In genomic region chr2:105235388-105236059, GRCh38 we compare ENCODE assay signal across 8 cellular contexts. TPM values are rescaled to one million over a fixed set of nuclear protein-coding genes. Genes with fewer than 3 reads are reported as not detected.
DNase-seq lines count a peak whose midpoint lies in the region; ATAC-seq, FAIRE-seq and TF ChIP-seq lines count a peak whose summit lies in the region.

No MANE protein-coding gene starts in this region.

- ATAC-seq in GM19397 (IDR thresholded peaks at IDR 0.05; ENCODE audit: unreplicated experiment), result peak; percentile 63
- ATAC-seq in natural killer cell, result peak in 2 of 3 donors; percentile 46 to 64
- peak; percentile 78 for ATAC-seq in stimulated activated memory B cell treated with anti-CD40 and anti-IgM and Interleukin-4, amounts not matched to agents 10 μg/mL and 1 μg/mL and 100 μg/mL, for 72 hours

- H3K36me3 ChIP-seq in OCI-LY3 (replicated peaks; ENCODE audit: low read depth, low read length) (no peaks in the 10 kb centered on the region), esophagus squamous epithelium (no peaks in the 10 kb centered on the region)

- TF ChIP-seq POLR2A in esophagus squamous epithelium (IDR thresholded peaks at IDR 0.05), result no peak

- H3K4me1 Mint-ChIP-seq in natural killer cell, result peaks cover 6 to 11% of the 10 kb centered on the region in 2 donors
- peaks cover 27% of the 10 kb centered on the region for H3K4me1 Mint-ChIP-seq in stimulated activated memory B cell treated with anti-CD40 and anti-IgM and Interleukin-4, amounts not matched to agents 10 μg/mL and 1 μg/mL and 100 μg/mL, for 72 hours

- no peaks in the 10 kb centered on the region for H4K20me1 ChIP-seq in OCI-LY3 (ENCODE audit: insufficient read depth, low read length)

- H3K4me3 ChIP-seq in OCI-LY3 (ENCODE audit: low read length) (no peak overlapping the region), esophagus squamous epithelium (no peak overlapping the region)

- H3K9ac ChIP-seq in OCI-LY3 (ENCODE audit: low read length), result no peak overlapping the region

- H3K27ac ChIP-seq in C4-2B, result no peak overlapping the region
- no peak overlapping the region for H3K27ac ChIP-seq in OCI-LY3 (ENCODE audit: low read length)
- H3K27ac ChIP-seq in esophagus squamous epithelium, result no peak overlapping the region

- no peaks in the 10 kb centered on the region for H3K79me2 ChIP-seq in OCI-LY3 (ENCODE audit: low read length)

- no peak overlapping the region for H3K4me3 Mint-ChIP-seq in natural killer cell
- no peak overlapping the region for H3K4me3 Mint-ChIP-seq in stimulated activated memory B cell treated with anti-CD40 and anti-IgM and Interleukin-4, amounts not matched to agents 10 μg/mL and 1 μg/mL and 100 μg/mL, for 72 hours

- H2AFZ ChIP-seq in OCI-LY3 (ENCODE audit: low read depth, low read length), result 0 out of 2 replicates have a peak overlapping the region, but pooled peaks have one; percentile 12

- peaks cover 3 to 29% of the 10 kb centered on the region in 2 donors for H3K27me3 Mint-ChIP-seq in natural killer cell (ENCODE audit: low read depth in 2 of 2)
- H3K27me3 Mint-ChIP-seq in stimulated activated memory B cell treated with anti-CD40 and anti-IgM and Interleukin-4, amounts not matched to agents 10 μg/mL and 1 μg/mL and 100 μg/mL, for 72 hours, result no peaks in the 10 kb centered on the region

- WGBS in esophagus squamous epithelium, 2 donors, result 8 to 16% methylated on average over 11 to 12 of the region's 12 CpGs

- no peaks in the 10 kb centered on the region for H3K9me3 ChIP-seq in OCI-LY3 (ENCODE audit: insufficient read depth, low read length)
- H3K9me3 ChIP-seq in esophagus squamous epithelium, result no peaks in the 10 kb centered on the region

- no peaks in the 10 kb centered on the region for H3K9me3 Mint-ChIP-seq in natural killer cell
- H3K9me3 Mint-ChIP-seq in stimulated activated memory B cell treated with anti-CD40 and anti-IgM and Interleukin-4, amounts not matched to agents 10 μg/mL and 1 μg/mL and 100 μg/mL, for 72 hours, result no peaks in the 10 kb centered on the region

- no peak overlapping the region for H3K27ac Mint-ChIP-seq in natural killer cell
- no peak overlapping the region for H3K27ac Mint-ChIP-seq in stimulated activated memory B cell treated with anti-CD40 and anti-IgM and Interleukin-4, amounts not matched to agents 10 μg/mL and 1 μg/mL and 100 μg/mL, for 72 hours

- intact Hi-C loops in esophagus squamous epithelium (cut with DNase I), result loop anchor here (2.0 kb wide), 1 partner anchor 121 kb away; no protein-coding TSS in a partner anchor
- intact Hi-C loops in natural killer cell (cut with micrococcal nuclease), result no loop called here

- H3K4me1 ChIP-seq in OCI-LY3 (ENCODE audit: low read length), result peaks cover 23% of the 10 kb centered on the region
- peaks cover 0 to 20% (median 0%) of the 10 kb centered on the region in 3 donors for H3K4me1 ChIP-seq in esophagus squamous epithelium

- H3K36me3 Mint-ChIP-seq in natural killer cell, result no peaks in the 10 kb centered on the region
- no peaks in the 10 kb centered on the region for H3K36me3 Mint-ChIP-seq in stimulated activated memory B cell treated with anti-CD40 and anti-IgM and Interleukin-4, amounts not matched to agents 10 μg/mL and 1 μg/mL and 100 μg/mL, for 72 hours

- FAIRE-seq in HTR-8/SVneo (lab: Jason Lieb, UNC), result no peak

- peak overlapping the region; percentile 42 for H3K4me2 ChIP-seq in OCI-LY3 (ENCODE audit: low read length)

- TF ChIP-seq CTCF in C4-2B (conservative IDR thresholded peaks at IDR 0.05) (peak; percentile 84), OCI-LY3 (IDR thresholded peaks at IDR 0.05; ENCODE audit: low read depth, low read length) (peak; percentile 89), esophagus squamous epithelium (IDR thresholded peaks at IDR 0.05) (peak; percentile 34 to 68 (median 58)), natural killer cell (IDR thresholded peaks at IDR 0.05) (peak; percentile 68)

- peak; percentile 59 for DNase-seq in HTR-8/SVneo (ENCODE audit: insufficient read length, low spot score)
- peak; percentile 84 for DNase-seq in activated CD8-positive, alpha-beta memory T cell treated with anti-CD3 and anti-CD28 coated beads, Interleukin-2, amount 50 U/mL, for 48 hours
- peak; percentile 8 for DNase-seq in esophagus squamous epithelium (lab: John Stamatoyannopoulos, UW)
- DNase-seq in natural killer cell, result peak; percentile 37

- H3K27me3 ChIP-seq in OCI-LY3 (ENCODE audit: low read depth, low read length), result no peaks in the 10 kb centered on the region
- H3K27me3 ChIP-seq in esophagus squamous epithelium, result peaks cover 0 to 17% (median 0%) of the 10 kb centered on the region in 4 donors

RNA-seq across cellular contexts. Expression of gene GPR45, which starts 6.0 kb away (rescaled TPM):
- total RNA-seq in esophagus squamous epithelium (not detected), natural killer cell (not detected)

Comparison
In these comparisons a context has a peak if more than half of its experiments do, and no peak if none do; other contexts are left out.
1. DNase-seq: peak in every context shown above with its lines; median percentile 84 in activated CD8-positive, alpha-beta memory T cell treated with anti-CD3 and anti-CD28 coated beads, Interleukin-2, amount 50 U/mL, for 48 hours; 59 in HTR-8/SVneo; 37 in natural killer cell; 8 in esophagus squamous epithelium.